ENCODE assay signal across 19 cellular contexts in genomic region chr2:85761512-85761944, GRCh38. TPM values are rescaled to one million over a fixed set of nuclear protein-coding genes. Genes with fewer than 3 reads are reported as not detected.
A peak's percentile ranks its signal among the peaks of the same experiment; 100 is the strongest.
DNase-seq lines count a peak whose midpoint lies in the region; ATAC-seq, FAIRE-seq and TF ChIP-seq lines count a peak whose summit lies in the region.
"Had no signal": no experiment of that assay in that cellular context is flagged by ENCODE, and none has a peak within 500 bp of the region (broad histone marks: within the 10 kb centered on the region; RNA-seq: fewer than 3 reads in every experiment).

No MANE protein-coding gene starts in this region.

- no peak overlapping the region for H2BK15ac ChIP-seq in mesenchymal stem cell (ENCODE audit: low read depth, poor library complexity, severe bottlenecking)

- 0 out of 2 replicates have a peak, but pooled peaks cover 4% of the 10 kb centered on the region for H4K20me1 ChIP-seq in GM12878 (ENCODE audit: control insufficient read depth, insufficient read depth)
- H4K20me1 ChIP-seq in SK-N-SH (ENCODE audit: insufficient read depth), result peaks cover 78% of the 10 kb centered on the region

- no peak overlapping the region for H3K9ac ChIP-seq in GM12878 (ENCODE audit: control insufficient read depth, insufficient read depth, low read length)
- no peak overlapping the region for H3K9ac ChIP-seq in mesenchymal stem cell (ENCODE audit: low read length)
- H3K9ac ChIP-seq in SK-N-SH, result no peak overlapping the region
- H3K9ac ChIP-seq: KMS-11 had no signal

- BruUV-seq in GM12878 (replicated peaks; lab: Mats Ljungman, UMichigan), result no TSS peak

- no peak for TF ChIP-seq EP300 in GM12878 (IDR thresholded peaks at IDR 0.05; ENCODE audit: borderline replicate concordance in 1 of 2, control insufficient read depth in 1 of 2, low read depth in 2 of 2, low read length in 2 of 2)
- no peak for TF ChIP-seq EP300 in tibial nerve (IDR thresholded peaks at IDR 0.05)
- no peak for TF ChIP-seq EP300 in SK-N-SH (IDR thresholded peaks at IDR 0.05; ENCODE audit: borderline replicate concordance in 1 of 2, low read depth in 1 of 2, low read length in 1 of 2)

- SMC1A ChIA-PET in GM12878 (lab: Charles Lee; ENCODE audit: uncharacterized antibody, unreplicated experiment), result interaction anchor here (0.7 to 2.3 kb wide), 10 partner anchors 9 to 306 kb away, joined by 3 to 7 read pairs (median 4); no protein-coding TSS in a partner anchor

- RAD21 ChIA-PET in GM12878 (lab: Charles Lee; ENCODE audit: unreplicated experiment), result interaction anchor here (0.6 to 1.9 kb wide), 6 partner anchors 9 to 52 kb away, joined by 3 to 7 read pairs (median 5); no protein-coding TSS in a partner anchor

- peaks cover 0 to 4% of the 10 kb centered on the region in 2 experiments; a peak in 3 of 4 replicates for H3K27me3 ChIP-seq in GM12878 (replicated peaks in 1 of 2; ENCODE audit: control insufficient read depth in 2 of 2, insufficient read depth in 2 of 2, low read length in 1 of 2)
- H3K27me3 ChIP-seq in mesenchymal stem cell (ENCODE audit: control insufficient read depth in 1 of 2, insufficient read depth in 1 of 2, low read length in 2 of 2), result peaks cover 6 to 8% of the 10 kb centered on the region in 2 experiments
- no peaks in the 10 kb centered on the region for H3K27me3 ChIP-seq in tibial nerve
- no peaks in the 10 kb centered on the region for H3K27me3 ChIP-seq in SK-N-SH (ENCODE audit: insufficient read depth)
- H3K27me3 ChIP-seq: MG63 had no signal

- in situ Hi-C loops in GM12878 (cut with MboI), result no loop called here

- H2BK12ac ChIP-seq in mesenchymal stem cell (ENCODE audit: low read length in 2 of 2), result peak overlapping the region in 1 of 2 experiments; percentile 91

- H3K27ac ChIP-seq in GM12878 (ENCODE audit: control insufficient read depth, insufficient read depth) (no peak overlapping the region), mesenchymal stem cell (ENCODE audit: low read length, poor library complexity, severe bottlenecking) (no peak overlapping the region), tibial nerve (peak overlapping the region; percentile 57 to 94 (median 92)), SK-N-SH (ENCODE audit: low read depth in 2 of 2, low read length in 1 of 2) (no peak overlapping the region)
- H3K27ac ChIP-seq: KMS-11 had no signal

- 0% methylated on average over 3 of the region's 3 CpGs for WGBS in GM12878 (ENCODE audit: insufficient coverage, insufficient replicate concordance, low lambda C conversion rate, missing lambda C conversion rate)
- 69% methylated on average over 3 of the region's 3 CpGs for WGBS in mesenchymal stem cell
- WGBS in tibial nerve, 2 donors, result 72 to 83% methylated on average over 2 to 3 of the region's 3 CpGs
- WGBS in SK-N-SH (ENCODE audit: low lambda C conversion rate), result 75% methylated on average over 1 of the region's 3 CpGs

- no peaks in the 10 kb centered on the region for H3K4me1 ChIP-seq in GM12878 (ENCODE audit: control insufficient read depth, insufficient read depth, low read length)
- peaks cover 37% of the 10 kb centered on the region for H3K4me1 ChIP-seq in mesenchymal stem cell (ENCODE audit: control insufficient read depth, insufficient read depth, low read depth, low read length)
- H3K4me1 ChIP-seq in tibial nerve, result peaks cover 0 to 100% (median 56%) of the 10 kb centered on the region in 4 donors
- H3K4me1 ChIP-seq in SK-N-SH (ENCODE audit: control insufficient read depth in 1 of 2, insufficient read depth in 2 of 2, low read depth in 1 of 2, low read length in 1 of 2), result peaks cover 2 to 31% of the 10 kb centered on the region in 2 experiments; a peak in 2 of 4 replicates
- H3K4me1 ChIP-seq: Caco-2 had no signal

- TF ChIP-seq POLR2A in GM12878 (IDR thresholded peaks at IDR 0.05; ENCODE audit: low read depth, low read length) (no peak), tibial nerve (IDR thresholded peaks at IDR 0.05) (no peak)

- H3K18ac ChIP-seq in mesenchymal stem cell (ENCODE audit: low read depth in 1 of 2, low read length in 2 of 2), result peak overlapping the region; percentile 5 to 35

- H3K4me2 ChIP-seq in GM12878 (ENCODE audit: control insufficient read depth, insufficient read depth) (no peak overlapping the region), mesenchymal stem cell (ENCODE audit: low read length, poor library complexity, severe bottlenecking) (no peak overlapping the region), SK-N-SH (no peak overlapping the region)
- H3K4me2 ChIP-seq: KMS-11 had no signal

- H4K91ac ChIP-seq in mesenchymal stem cell (ENCODE audit: low read length), result no peak overlapping the region

- peak; percentile 20 for DNase-seq in Right ventricle myocardium superior
- no peak for DNase-seq in Right ventricle myocardium inferior (ENCODE audit: missing footprints)
- no peak for DNase-seq in GM12878 (ENCODE audit: low read depth, low spot score)
- DNase-seq in mesenchymal stem cell, result no peak
- no peak for DNase-seq in tibial nerve (ENCODE audit: low spot score in 2 of 2)
- no peak for DNase-seq in HPDE6-E6E7 (ENCODE audit: extremely low spot score)
- DNase-seq in SK-N-SH, result no peak
- DNase-seq: Caco-2, DMS79, MG63, NCI-H1105 treated with DMSO at 0.1 percent for 48 hours, NCI-H187 treated with DMSO at 0.1 percent for 48 hours, NCI-H510A, SIG-M5 had no signal

- H3K23ac ChIP-seq in mesenchymal stem cell (ENCODE audit: low read length in 2 of 2), result no peak overlapping the region

- no peak overlapping the region for H2BK120ac ChIP-seq in mesenchymal stem cell (ENCODE audit: low read depth, low read length)

- H3K9me3 ChIP-seq in GM12878 (replicated peaks; ENCODE audit: control insufficient read depth, insufficient read depth, low read length) (no peaks in the 10 kb centered on the region), mesenchymal stem cell (ENCODE audit: control insufficient read depth, low read length) (no peaks in the 10 kb centered on the region), tibial nerve (no peaks in the 10 kb centered on the region), SK-N-SH (no peaks in the 10 kb centered on the region)
- H3K9me3 ChIP-seq: Caco-2, MG63 had no signal

- peaks cover 11% of the 10 kb centered on the region for H3F3A ChIP-seq in SK-N-SH (replicated peaks; ENCODE audit: insufficient read depth)

- H2AFZ ChIP-seq in GM12878 (ENCODE audit: control insufficient read depth, low read depth, low read length) (no peak overlapping the region), mesenchymal stem cell (ENCODE audit: low read depth, low read length) (no peak overlapping the region), SK-N-SH (ENCODE audit: low read depth) (no peak overlapping the region)

- FAIRE-seq in GM12878 (lab: Jason Lieb, UNC), result no peak
- FAIRE-seq: A204.1, GM12891, RCC 7860 had no signal

- no peak overlapping the region for H3K14ac ChIP-seq in mesenchymal stem cell (ENCODE audit: low read length in 2 of 2)

- peaks cover 1% of the 10 kb centered on the region for H3K79me1 ChIP-seq in mesenchymal stem cell (replicated peaks; ENCODE audit: low read length, poor library complexity, severe bottlenecking)

- TF ChIP-seq CTCF in GM12878 (IDR thresholded peaks at IDR 0.05 in 2 of 3, conservative IDR thresholded peaks at IDR 0.05 in 1 of 3; ENCODE audit: control insufficient read depth in 2 of 3, extremely low read depth in 1 of 3, insufficient read depth in 1 of 3, low read depth in 3 of 3, low read length in 3 of 3) (no peak), tibial nerve (IDR thresholded peaks at IDR 0.05) (no peak), SK-N-SH (IDR thresholded peaks at IDR 0.05) (no peak)

- H2BK5ac ChIP-seq in mesenchymal stem cell (ENCODE audit: low read depth, low read length, poor library complexity, severe bottlenecking), result no peak overlapping the region

- no peak overlapping the region for H2AK5ac ChIP-seq in mesenchymal stem cell (ENCODE audit: low read length, severe bottlenecking)

- CTCF ChIA-PET in GM12878 (lab: Yijun Ruan, JAX), result interaction anchor here (0.8 to 5.1 kb wide), 11 partner anchors 10 to 125 kb away, joined by 3 to 35 read pairs (median 3); partner anchors contain the start of gene ATOH8
- CTCF ChIA-PET in SK-N-SH (lab: Yijun Ruan, JAX), result interaction anchor here (1.2 to 34.7 kb wide), 7 partner anchors 9 to 124 kb away, joined by 3 to 626 read pairs (median 30); no protein-coding TSS in a partner anchor

- H3K4ac ChIP-seq in mesenchymal stem cell (ENCODE audit: low read depth in 1 of 2, low read length in 2 of 2), result peak overlapping the region in 1 of 2 experiments; percentile 9

- no peak overlapping the region for H4K8ac ChIP-seq in mesenchymal stem cell (ENCODE audit: low read length)

- no peaks in the 10 kb centered on the region; a peak in 1 of 4 replicates for H3K36me3 ChIP-seq in GM12878 (ENCODE audit: control insufficient read depth in 2 of 2, insufficient read depth in 2 of 2, low read length in 1 of 2)
- peaks cover 0 to 16% of the 10 kb centered on the region in 2 experiments for H3K36me3 ChIP-seq in mesenchymal stem cell (ENCODE audit: control insufficient read depth in 1 of 2, insufficient read depth in 2 of 2, low read depth in 1 of 2, low read length in 2 of 2)
- peaks cover 0 to 44% (median 0%) of the 10 kb centered on the region in 3 donors for H3K36me3 ChIP-seq in tibial nerve
- H3K36me3 ChIP-seq in SK-N-SH (replicated peaks in 1 of 2; ENCODE audit: control insufficient read depth in 1 of 2, insufficient read depth in 2 of 2, low read length in 1 of 2), result peaks cover 0 to 5% of the 10 kb centered on the region in 2 experiments

- ATAC-seq in Right ventricle myocardium superior (ENCODE audit: poor library complexity), result no peak
- no peak for ATAC-seq in Right ventricle myocardium inferior
- ATAC-seq in GM12878, result peak; percentile 45
- no peak for ATAC-seq in GM19035 (IDR thresholded peaks at IDR 0.05; ENCODE audit: unreplicated experiment)

- POLR2A ChIA-PET in GM12878 (lab: Charles Lee), result interaction anchor here (0.5 to 1.4 kb wide), 3 partner anchors 19 to 119 kb away, joined by 3 to 4 read pairs (median 3); no protein-coding TSS in a partner anchor
- POLR2A ChIA-PET in SK-N-SH (lab: Yijun Ruan, JAX), result interaction anchor here (1.4 to 2.6 kb wide), 2 partner anchors 7 to 11 kb away, joined by 6 to 7 read pairs; no protein-coding TSS in a partner anchor

- intact Hi-C loops in Right ventricle myocardium superior (cut with DNase I) (no loop called here), Right ventricle myocardium inferior (cut with DNase I) (no loop called here), GM12878 (cut with micrococcal nuclease; ENCODE audit: unreplicated experiment) (no loop called here)

- no peaks in the 10 kb centered on the region for H3K9me2 ChIP-seq in SK-N-SH

- TF ChIP-seq RAD21 in GM12878 (IDR thresholded peaks at IDR 0.05; ENCODE audit: insufficient read depth, low read depth, low read length), result no peak
- no peak for TF ChIP-seq RAD21 in SK-N-SH (IDR thresholded peaks at IDR 0.05; ENCODE audit: low read length)

- H3K79me2 ChIP-seq in GM12878 (ENCODE audit: control insufficient read depth, insufficient read depth, low read length) (no peaks in the 10 kb centered on the region), SK-N-SH (ENCODE audit: insufficient read depth) (peaks cover 97% of the 10 kb centered on the region)

- H3K4me3 ChIP-seq in GM12878 (no peak overlapping the region), mesenchymal stem cell (ENCODE audit: insufficient read depth in 1 of 2, low read depth in 1 of 2, low read length in 2 of 2) (no peak overlapping the region), tibial nerve (peak overlapping the region in 1 of 4 donors; percentile 17), SK-N-SH (ENCODE audit: low read depth in 2 of 2, low read length in 1 of 2) (no peak overlapping the region)
- H3K4me3 ChIP-seq: MG63 had no signal

RNA-seq across cellular contexts. Expression of gene ATOH8, which starts 7.7 kb away (rescaled TPM):
- total RNA-seq in Right ventricle myocardium superior, result 25.8 TPM
- total RNA-seq in Right ventricle myocardium inferior, result 29.1 TPM
- total RNA-seq in GM12878 (2013; cell fraction: nucleolus; rRNA removed), result 0.56 and 1.6 TPM in 2 replicates
- not detected in 2 replicates for total RNA-seq in GM12878 (2014; rRNA removed)
- total RNA-seq in GM12878 (2014; rRNA removed; fragmentation: Illumina TruSeq; extraction: Trizol), result 0.09 TPM in 1 of 2 replicates, not detected in the other
- 0.21 TPM in 1 of 2 replicates, not detected in the other for total RNA-seq in GM12878 (2021)
- not detected for polyA plus RNA-seq in GM12878 (2011; ENCODE audit: low read depth)
- polyA plus RNA-seq in GM12878 (2011; rRNA removed), result 0.39 and 0.60 TPM in 2 replicates
- 0.72 and 1.0 TPM in 2 replicates for polyA plus RNA-seq in GM12878 (2011; cell fraction: cytosol; rRNA removed)
- polyA plus RNA-seq in GM12878 (2011; cell fraction: nucleus; rRNA removed), result 1.6 and 1.7 TPM in 2 replicates
- polyA plus RNA-seq in GM12878 (2012), result 0.07 TPM in 1 of 2 replicates, not detected in the other
- polyA plus RNA-seq in GM12878 (2014; fragmentation: Illumina TruSeq; extraction: Trizol), result not detected in 2 replicates
- polyA plus RNA-seq in GM12878 (2014; fragmentation: Nextera tagmentation; extraction: Ambion mirVana), result under 1 TPM in 1 of 2 experiments, not detected in 1; 0.03 TPM
- not detected in 2 replicates for polyA plus RNA-seq in GM12878 (2014; rRNA removed)
- polyA plus RNA-seq in GM12878 (2016; fragmentation: Nextera tagmentation; extraction: Ambion mirVana), result not detected
- polyA minus RNA-seq in GM12878 (2011; rRNA and poly(A)+ RNA removed), result 1.0 and 1.4 TPM in 2 replicates
- polyA minus RNA-seq in GM12878 (2011; cell fraction: cytosol; rRNA and poly(A)+ RNA removed), result 0.31 and 1.2 TPM in 2 replicates
- 0.48 and 0.86 TPM in 2 replicates for polyA minus RNA-seq in GM12878 (2011; cell fraction: nucleus; rRNA and poly(A)+ RNA removed)
- polyA plus RNA-seq in mesenchymal stem cell (2013, experiment 1 of 2), result 5.8 TPM
- polyA plus RNA-seq in mesenchymal stem cell (2013, experiment 2 of 2), result 6.0 TPM
- 100 to 1,000 TPM in 3 of 4 donors, 10 to 100 TPM in 1; 98.0 to 170 (median 119) TPM for total RNA-seq in tibial nerve
- 5.6 and 6.4 TPM in 2 replicates for polyA plus RNA-seq in SK-N-SH (2012; rRNA removed)
- 2.9 and 4.3 TPM in 2 replicates for polyA plus RNA-seq in SK-N-SH (2012; cell fraction: cytosol; rRNA removed)
- 7.0 and 7.3 TPM in 2 replicates for polyA plus RNA-seq in SK-N-SH (2012; cell fraction: nucleus; rRNA removed)
- total RNA-seq: Caco-2 had no signal

Comparison
In these comparisons a context has a peak if more than half of its experiments do, and no peak if none do; other contexts are left out.
1. H3K27ac ChIP-seq: peak in tibial nerve (4 of 4); none in GM12878 (single experiment), mesenchymal stem cell (single experiment) and SK-N-SH (0 of 2).
2. RNA of gene ATOH8, which starts 7.7 kb away (total RNA-seq): 98.0 to 170 TPM in tibial nerve, 29.1 TPM in Right ventricle myocardium inferior (single experiment) and 25.8 TPM in Right ventricle myocardium superior (single experiment); 0.09 to 1.6 TPM in GM12878; every median in the first group is over 10 times any median in the second.